8 cellular contexts compared by ENCODE assay signal in the genomic region with DNA sequence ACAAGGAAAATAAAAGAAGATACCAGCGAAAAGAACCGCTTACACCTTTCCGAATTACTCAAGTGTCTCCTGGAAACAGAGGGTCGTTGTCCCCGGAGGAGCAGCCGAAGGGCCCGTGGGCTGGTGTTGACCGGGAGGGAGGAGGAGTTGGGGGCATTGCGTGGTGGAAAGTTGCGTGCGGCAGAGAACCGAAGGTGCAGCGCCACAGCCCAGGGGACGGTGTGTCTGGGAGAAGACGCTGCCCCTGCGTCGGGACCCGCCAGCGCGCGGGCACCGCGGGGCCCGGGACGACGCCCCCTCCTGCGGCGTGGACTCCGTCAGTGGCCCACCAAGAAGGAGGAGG. TPM values are rescaled to one million over a fixed set of nuclear protein-coding genes. Genes with fewer than 3 reads are reported as not detected.
A peak's percentile ranks its signal among the peaks of the same experiment; 100 is the strongest.
DNase-seq lines count a peak whose midpoint lies in the region; ATAC-seq and TF ChIP-seq lines count a peak whose summit lies in the region.

No MANE protein-coding gene starts in this region.

- POLR2A ChIA-PET in A673 (lab: Charles Lee; ENCODE audit: low non-redundant PET) (interaction anchor here (0.7 kb wide), 1 partner anchor 723 kb away, joined by 3 read pairs; no protein-coding TSS in a partner anchor), T-cell (lab: Charles Lee) (no interaction called here)

- H3K4me1 Mint-ChIP-seq in T-cell, result peaks cover 32 to 50% (median 34%) of the 10 kb centered on the region in 3 donors
- H3K4me1 Mint-ChIP-seq in stimulated activated effector memory CD8-positive, alpha-beta T cell treated with anti-CD3 and anti-CD28 coated beads, Interleukin-12 subunit alpha, Interleukin-12 subunit beta, amount 100 ng/mL, for 72 hours, result peaks cover 37% of the 10 kb centered on the region

- H3K4me3 ChIP-seq in A673 (ENCODE audit: low read depth, low read length, poor library complexity, severe bottlenecking) (peak overlapping the region; percentile 76), colonic mucosa (peak overlapping the region; percentile 70), lower lobe of right lung (peak overlapping the region; percentile 69)

- TF ChIP-seq CTCF in A673 (conservative IDR thresholded peaks at IDR 0.05; ENCODE audit: low read depth, low read length) (no peak), colonic mucosa (IDR thresholded peaks at IDR 0.05) (no peak), lower lobe of right lung (IDR thresholded peaks at IDR 0.05) (no peak)

- CTCF ChIA-PET in A673 (lab: Charles Lee), result interaction anchor here (0.5 to 1.0 kb wide), 3 partner anchors 11 to 763 kb away, joined by 3 to 4 read pairs (median 3); no protein-coding TSS in a partner anchor
- CTCF ChIA-PET in T-cell (lab: Charles Lee), result interaction anchor here in 1 of 2 donors (0.6 kb wide), 1 partner anchor 152 kb away, joined by 3 read pairs; no protein-coding TSS in a partner anchor

- DNase-seq in A673 (ENCODE audit: low spot score) (peak; percentile 29), T-cell (peak in 12 of 34 experiments; percentile 1 to 33 (median 7)), colonic mucosa (peak; percentile 40), lower lobe of right lung (peak; percentile 65), SW 1271 (lab: John Stamatoyannopoulos, UW) (no peak)
- DNase-seq in stimulated activated effector memory CD8-positive, alpha-beta T cell treated with anti-CD3 and anti-CD28 coated beads, Interleukin-12 subunit alpha, Interleukin-12 subunit beta, amount 100 ng/mL, for 72 hours (ENCODE audit: low spot score in 2 of 2), result no peak

- H3K36me3 Mint-ChIP-seq in T-cell, result no peaks in the 10 kb centered on the region
- peaks cover 15% of the 10 kb centered on the region for H3K36me3 Mint-ChIP-seq in stimulated activated effector memory CD8-positive, alpha-beta T cell treated with anti-CD3 and anti-CD28 coated beads, Interleukin-12 subunit alpha, Interleukin-12 subunit beta, amount 100 ng/mL, for 72 hours

- H3K4me1 ChIP-seq in A673 (ENCODE audit: insufficient read depth, low read length, poor library complexity, severe bottlenecking) (peaks cover 17% of the 10 kb centered on the region), colonic mucosa (no peaks in the 10 kb centered on the region), lower lobe of right lung (peaks cover 20% of the 10 kb centered on the region)

- no peaks in the 10 kb centered on the region for H3K9me3 ChIP-seq in A673 (ENCODE audit: low read depth, low read length, poor library complexity, severe bottlenecking)
- no peaks in the 10 kb centered on the region for H3K9me3 ChIP-seq in colonic mucosa
- H3K9me3 ChIP-seq in lower lobe of right lung, result no peaks in the 10 kb centered on the region

- peaks cover 11 to 21% of the 10 kb centered on the region in 2 donors for H3K27me3 Mint-ChIP-seq in T-cell

- H3K9me3 Mint-ChIP-seq in T-cell, result no peaks in the 10 kb centered on the region
- no peaks in the 10 kb centered on the region for H3K9me3 Mint-ChIP-seq in stimulated activated effector memory CD8-positive, alpha-beta T cell treated with anti-CD3 and anti-CD28 coated beads, Interleukin-12 subunit alpha, Interleukin-12 subunit beta, amount 100 ng/mL, for 72 hours

- H3K27ac ChIP-seq in A673 (ENCODE audit: low read depth, low read length, poor library complexity, severe bottlenecking) (peak overlapping the region; percentile 39), colonic mucosa (peak overlapping the region; percentile 91), lower lobe of right lung (peak overlapping the region; percentile 90)

- no TSS peak for BruUV-seq in A673 (replicated peaks; lab: Mats Ljungman, UMichigan)

- peak in 2 of 4 experiments; percentile 4 to 7 for ATAC-seq in T-cell (replicated peaks in 1 of 4)
- ATAC-seq in lower lobe of right lung, result peak; percentile 17
- peak; percentile 3 for ATAC-seq in stimulated activated effector memory CD8-positive, alpha-beta T cell treated with anti-CD3 and anti-CD28 coated beads, Interleukin-12 subunit alpha, Interleukin-12 subunit beta, amount 100 ng/mL, for 72 hours
- ATAC-seq in GM21786 (IDR thresholded peaks at IDR 0.05; ENCODE audit: unreplicated experiment), result no peak

- TF ChIP-seq POLR2A in GM19193 (IDR thresholded peaks at IDR 0.05; ENCODE audit: extremely low read depth, insufficient read depth, insufficient read length), result peak; percentile 28

- H3K27ac Mint-ChIP-seq in T-cell, result peak overlapping the region; percentile 14 to 68
- peak overlapping the region; percentile 99 for H3K27ac Mint-ChIP-seq in stimulated activated effector memory CD8-positive, alpha-beta T cell treated with anti-CD3 and anti-CD28 coated beads, Interleukin-12 subunit alpha, Interleukin-12 subunit beta, amount 100 ng/mL, for 72 hours

- H3K27me3 ChIP-seq in A673 (replicated peaks; ENCODE audit: insufficient read depth, low read depth, low read length, poor library complexity), result no peaks in the 10 kb centered on the region
- H3K27me3 ChIP-seq in colonic mucosa, result no peaks in the 10 kb centered on the region
- H3K27me3 ChIP-seq in lower lobe of right lung (ENCODE audit: low read depth), result no peaks in the 10 kb centered on the region

- H3K9ac ChIP-seq in colonic mucosa (ENCODE audit: low read depth in 2 of 2, low read length in 2 of 2), result peak overlapping the region; percentile 73 to 90

- H3K36me3 ChIP-seq in A673 (ENCODE audit: insufficient read depth, low read length, poor library complexity, severe bottlenecking) (no peaks in the 10 kb centered on the region), colonic mucosa (no peaks in the 10 kb centered on the region), lower lobe of right lung (no peaks in the 10 kb centered on the region)

- H3K4me3 Mint-ChIP-seq in T-cell, result peak overlapping the region; percentile 88 to 96 (median 94)
- H3K4me3 Mint-ChIP-seq in stimulated activated effector memory CD8-positive, alpha-beta T cell treated with anti-CD3 and anti-CD28 coated beads, Interleukin-12 subunit alpha, Interleukin-12 subunit beta, amount 100 ng/mL, for 72 hours, result peak overlapping the region; percentile 91

- intact Hi-C loops in A673 (cut with micrococcal nuclease; ENCODE audit: unreplicated experiment) (loop anchor here (5.0 to 10.0 kb wide), 6 partner anchors 382 to 1748 kb away; no protein-coding TSS in a partner anchor), colonic mucosa (cut with DNase I) (loop anchor here (10.0 kb wide), 2 partner anchors 158 to 772 kb away; no protein-coding TSS in a partner anchor), lower lobe of right lung (cut with DNase I) (no loop called here)

RNA-seq across cellular contexts. Expression of gene ALCAM, which starts 0.3 kb away (rescaled TPM):
- total RNA-seq in A673 (2021) (36.8 and 45.2 TPM in 2 replicates), T-cell (1 to 10 TPM; 3.4 to 6.2 (median 4.6) TPM), colonic mucosa (10 to 100 TPM; 17.8 to 29.6 TPM), lower lobe of right lung (174 TPM)

Comparison
In these comparisons a context has a peak if more than half of its experiments do, and no peak if none do; other contexts are left out.
1. DNase-seq: peak in A673 (single experiment), colonic mucosa (single experiment) and lower lobe of right lung (single experiment); none in stimulated activated effector memory CD8-positive, alpha-beta T cell treated with anti-CD3 and anti-CD28 coated beads, Interleukin-12 subunit alpha, Interleukin-12 subunit beta, amount 100 ng/mL, for 72 hours (0 of 2) and SW 1271 (0 of 2).
2. H3K27ac ChIP-seq: peak in every context shown above with its lines; median percentile 91 in colonic mucosa; 90 in lower lobe of right lung; 39 in A673.
3. Peak in every context shown above with its lines, with median percentiles within 50 percentile points of each other: H3K4me3 ChIP-seq.